ENCODE assay signal across 8 cellular contexts in genomic region chr16:8797364-8798173, GRCh38. TPM values are rescaled to one million over a fixed set of nuclear protein-coding genes. Genes with fewer than 3 reads are reported as not detected.
DNase-seq lines count a peak whose midpoint lies in the region; ATAC-seq lines count a peak whose summit lies in the region.

TSS of gene PMM2 (plus strand) at chr16:8797839. CDS start at chr16:8797883, 44 bp downstream.
TSS of gene TMEM186 (minus strand) at chr16:8797639. CDS start at chr16:8797614, 25 bp downstream.

- intact Hi-C loops in T-helper 1 cell treated with Interleukin-12 subunit alpha and Interleukin-12 subunit beta and Interleukin-4 antibody, amounts not matched to agents 30 ng/mL and 1 ng/mL, for 36 hours (cut with micrococcal nuclease) = loop anchor here (1.0 to 2.0 kb wide), 12 partner anchors 20 to 342 kb away; partner anchors contain the start of genes ABAT, HAPSTR1 and METTL22
- intact Hi-C loops in left cardiac atrium (cut with DNase I) (loop anchor here in 1 of 2 donors (10.0 kb wide), 2 partner anchors 87 to 223 kb away; partner anchors contain the start of gene LITAFD), posterior vena cava (cut with DNase I) (no loop called here)

- ATAC-seq in GM18498 (IDR thresholded peaks at IDR 0.05; ENCODE audit: unreplicated experiment) (peak; percentile 95), HG02885 (IDR thresholded peaks at IDR 0.05; ENCODE audit: poor library complexity, unreplicated experiment) (peak; percentile 96), left cardiac atrium (peak; percentile 99 to 100)

- DNase-seq in NCI-H1694 (lab: John Stamatoyannopoulos, UW) (peak; percentile 88), amniotic stem cell (lab: John Stamatoyannopoulos, UW) (peak; percentile 92), left cardiac atrium (peak; percentile 98), posterior vena cava (ENCODE audit: low spot score) (peak; percentile 99), ureter (ENCODE audit: low spot score) (peak; percentile 97)

RNA-seq across cellular contexts. Expression of gene PMM2, which starts in this region (rescaled TPM):
- total RNA-seq in T-helper 1 cell treated with Interleukin-12 subunit alpha and Interleukin-12 subunit beta and Interleukin-4 antibody, amounts not matched to agents 30 ng/mL and 1 ng/mL, for 36 hours = 49.8 and 52.2 TPM in 2 replicates
- total RNA-seq in left cardiac atrium = 10 to 100 TPM; 21.3 to 38.3 TPM
- total RNA-seq in posterior vena cava = 10 to 100 TPM; 26.1 to 30.6 TPM
- 70.1 TPM for total RNA-seq in ureter

RNA-seq across cellular contexts. Expression of gene TMEM186, which starts in this region (rescaled TPM):
- total RNA-seq in T-helper 1 cell treated with Interleukin-12 subunit alpha and Interleukin-12 subunit beta and Interleukin-4 antibody, amounts not matched to agents 30 ng/mL and 1 ng/mL, for 36 hours = 10.4 and 12.8 TPM in 2 replicates
- total RNA-seq in left cardiac atrium = 10 to 100 TPM; 10.3 to 12.1 TPM
- total RNA-seq in posterior vena cava = 1 to 10 TPM; 5.4 to 6.4 TPM
- 7.2 TPM for total RNA-seq in ureter

Comparison
In these comparisons a context has a peak if more than half of its experiments do, and no peak if none do; other contexts are left out.
1. Peak in every context shown above with its lines: DNase-seq and ATAC-seq.